26 cellular contexts compared by ENCODE assay signal in genomic region chr14:89958966-89959365, GRCh38. TPM values are rescaled to one million over a fixed set of nuclear protein-coding genes. Genes with fewer than 3 reads are reported as not detected.
DNase-seq lines count a peak whose midpoint lies in the region; ATAC-seq and TF ChIP-seq lines count a peak whose summit lies in the region.
"Had no signal": no experiment of that assay in that cellular context is flagged by ENCODE, and none has a peak within 500 bp of the region (broad histone marks: within the 10 kb centered on the region; RNA-seq: fewer than 3 reads in every experiment).

No MANE protein-coding gene starts in this region.

- H3K27me3 Mint-ChIP-seq in activated naive CD4-positive, alpha-beta T cell treated with anti-CD3 and anti-CD28 coated beads, Interleukin-2, amount 10 ng/mL, durations not matched to agents 7 days and 5 days, result peaks cover 3% of the 10 kb centered on the region
- no peaks in the 10 kb centered on the region for H3K27me3 Mint-ChIP-seq in activated T-helper 1 cell treated with anti-CD3 and anti-CD28 coated beads, Interleukin-12 subunit alpha, Interleukin-12 subunit beta, Interleukin-2, Interleukin-4 antibody, amounts not matched to agents 30 ng/mL and 10 ng/mL and 1 ng/mL, durations not matched to agents 14 hours and 24 hours and 36 hours (ENCODE audit: insufficient read depth)
- H3K27me3 Mint-ChIP-seq: effector memory CD8-positive, alpha-beta T cell; natural killer cell treated with Interleukin-12 subunit alpha and Interleukin-12 subunit beta and Interleukin-15 and Interleukin-18, amount 100 ng/mL, for 72 hours; stimulated activated memory B cell treated with anti-CD40 and anti-IgM and Interleukin-4, amounts not matched to agents 10 μg/mL and 1 μg/mL and 100 μg/mL, for 72 hours had no signal

- H3K27me3 ChIP-seq in upper lobe of left lung, result no peaks in the 10 kb centered on the region
- H3K27me3 ChIP-seq: BLaER1 treated with 17β-estradiol and CSF1 and Interleukin-3, amounts not matched to agents 10 nM and 100 nM; foreskin keratinocyte; pancreas; Peyer's patch had no signal

- ATAC-seq in HG02884 (IDR thresholded peaks at IDR 0.05; ENCODE audit: unreplicated experiment) (no peak), upper lobe of left lung (ENCODE audit: low FRiP score in 2 of 2) (no peak)
- ATAC-seq: effector memory CD8-positive, alpha-beta T cell; esophagus mucosa; foreskin keratinocyte; GM12878; natural killer cell treated with Interleukin-12 subunit alpha and Interleukin-12 subunit beta and Interleukin-15 and Interleukin-18, amount 100 ng/mL, for 72 hours; pancreas; right cardiac atrium; stimulated activated memory B cell treated with anti-CD40 and anti-IgM and Interleukin-4, amounts not matched to agents 10 μg/mL and 1 μg/mL and 100 μg/mL, for 72 hours had no signal

- CTCF ChIA-PET in activated naive CD4-positive, alpha-beta T cell treated with anti-CD3 and anti-CD28 coated beads, Interleukin-2, amount 10 ng/mL, durations not matched to agents 7 days and 5 days (lab: Charles Lee), result interaction anchor here (1.7 to 2.3 kb wide), 2 partner anchors 13 to 14 kb away, joined by 4 to 18 read pairs; no protein-coding TSS in a partner anchor

- no peak for TF ChIP-seq CTCF in upper lobe of left lung (IDR thresholded peaks at IDR 0.05)

- H3K36me3 Mint-ChIP-seq in activated naive CD4-positive, alpha-beta T cell treated with anti-CD3 and anti-CD28 coated beads, Interleukin-2, amount 10 ng/mL, durations not matched to agents 7 days and 5 days, result peaks cover 64% of the 10 kb centered on the region
- H3K36me3 Mint-ChIP-seq in activated T-helper 1 cell treated with anti-CD3 and anti-CD28 coated beads, Interleukin-12 subunit alpha, Interleukin-12 subunit beta, Interleukin-2, Interleukin-4 antibody, amounts not matched to agents 30 ng/mL and 10 ng/mL and 1 ng/mL, durations not matched to agents 14 hours and 24 hours and 36 hours (ENCODE audit: low read depth), result peaks cover 58% of the 10 kb centered on the region

- intact Hi-C loops in activated T-helper 1 cell treated with anti-CD3 and anti-CD28 coated beads, Interleukin-12 subunit alpha, Interleukin-12 subunit beta, Interleukin-2, Interleukin-4 antibody, amounts not matched to agents 30 ng/mL and 10 ng/mL and 1 ng/mL, durations not matched to agents 14 hours and 24 hours and 36 hours (cut with micrococcal nuclease), result loop anchor here (5.0 to 10.0 kb wide), 3 partner anchors 278 to 1952 kb away; partner anchors contain the start of genes GPR65 and TTC8

- peaks cover 12 to 32% (median 14%) of the 10 kb centered on the region in 4 donors for H3K4me1 ChIP-seq in upper lobe of left lung
- H3K4me1 ChIP-seq: foreskin keratinocyte had no signal

- peaks cover 64% of the 10 kb centered on the region for H3K4me1 Mint-ChIP-seq in activated naive CD4-positive, alpha-beta T cell treated with anti-CD3 and anti-CD28 coated beads, Interleukin-2, amount 10 ng/mL, durations not matched to agents 7 days and 5 days
- H3K4me1 Mint-ChIP-seq in activated T-helper 1 cell treated with anti-CD3 and anti-CD28 coated beads, Interleukin-12 subunit alpha, Interleukin-12 subunit beta, Interleukin-2, Interleukin-4 antibody, amounts not matched to agents 30 ng/mL and 10 ng/mL and 1 ng/mL, durations not matched to agents 14 hours and 24 hours and 36 hours (ENCODE audit: low read depth), result peaks cover 72% of the 10 kb centered on the region

- peaks cover 0 to 14% (median 2%) of the 10 kb centered on the region in 4 donors for H3K36me3 ChIP-seq in upper lobe of left lung

- TF ChIP-seq EP300 in upper lobe of left lung (IDR thresholded peaks at IDR 0.05), result no peak

- no peak for DNase-seq in activated naive CD4-positive, alpha-beta T cell treated with anti-CD3 and anti-CD28 coated beads, Interleukin-2, amount 10 ng/mL, durations not matched to agents 7 days and 5 days
- DNase-seq in activated naive CD4-positive, alpha-beta T cell treated with anti-CD3 and anti-CD28 coated beads, Interleukin-2, amount 50 U/mL, for 16 hours, result no peak
- DNase-seq in activated T-helper 1 cell treated with anti-CD3 and anti-CD28 coated beads, Interleukin-12 subunit alpha, Interleukin-12 subunit beta, Interleukin-2, Interleukin-4 antibody, amounts not matched to agents 30 ng/mL and 10 ng/mL and 1 ng/mL, durations not matched to agents 14 hours and 24 hours and 36 hours (ENCODE audit: low spot score), result no peak
- DNase-seq in dermis blood vessel endothelial cell (peak; percentile 83), pons (ENCODE audit: low spot score) (peak; percentile 66), occipital lobe (lab: John Stamatoyannopoulos, UW) (no peak), upper lobe of left lung (no peak)
- DNase-seq: activated CD4-positive, CD25-positive, alpha-beta regulatory T cell treated with anti-CD3 and anti-CD28 coated beads, Interleukin-2, amount 50 U/mL, for 72 hours; activated gamma-delta T cell; effector memory CD8-positive, alpha-beta T cell; foreskin keratinocyte; KBM-7; NCI-H1694; NCI-H2171; NCI-H524; pancreas; Peyer's patch; right cardiac atrium; stimulated activated CD4-positive, alpha-beta T cell treated with anti-CD3 and anti-CD28 coated beads, Interleukin-4, amount 100 ng/mL, for 1 hour had no signal

- H3K9me3 Mint-ChIP-seq in activated naive CD4-positive, alpha-beta T cell treated with anti-CD3 and anti-CD28 coated beads, Interleukin-2, amount 10 ng/mL, durations not matched to agents 7 days and 5 days, result no peaks in the 10 kb centered on the region
- H3K9me3 Mint-ChIP-seq in activated T-helper 1 cell treated with anti-CD3 and anti-CD28 coated beads, Interleukin-12 subunit alpha, Interleukin-12 subunit beta, Interleukin-2, Interleukin-4 antibody, amounts not matched to agents 30 ng/mL and 10 ng/mL and 1 ng/mL, durations not matched to agents 14 hours and 24 hours and 36 hours, result no peaks in the 10 kb centered on the region
- H3K9me3 Mint-ChIP-seq: effector memory CD8-positive, alpha-beta T cell; mesothelial cell of epicardium; natural killer cell treated with Interleukin-12 subunit alpha and Interleukin-12 subunit beta and Interleukin-15 and Interleukin-18, amount 100 ng/mL, for 72 hours; stimulated activated memory B cell treated with anti-CD40 and anti-IgM and Interleukin-4, amounts not matched to agents 10 μg/mL and 1 μg/mL and 100 μg/mL, for 72 hours had no signal

- WGBS in upper lobe of left lung, 2 donors, result 43 to 71% methylated on average over 1 of the region's 1 CpG

- no peak overlapping the region for H3K4me3 ChIP-seq in upper lobe of left lung
- H3K4me3 ChIP-seq: pancreas, Peyer's patch had no signal

- no peak overlapping the region for H3K4me3 Mint-ChIP-seq in activated naive CD4-positive, alpha-beta T cell treated with anti-CD3 and anti-CD28 coated beads, Interleukin-2, amount 10 ng/mL, durations not matched to agents 7 days and 5 days
- H3K4me3 Mint-ChIP-seq in activated T-helper 1 cell treated with anti-CD3 and anti-CD28 coated beads, Interleukin-12 subunit alpha, Interleukin-12 subunit beta, Interleukin-2, Interleukin-4 antibody, amounts not matched to agents 30 ng/mL and 10 ng/mL and 1 ng/mL, durations not matched to agents 14 hours and 24 hours and 36 hours, result peak overlapping the region; percentile 26
- H3K4me3 Mint-ChIP-seq: effector memory CD8-positive, alpha-beta T cell; mesothelial cell of epicardium; stimulated activated memory B cell treated with anti-CD40 and anti-IgM and Interleukin-4, amounts not matched to agents 10 μg/mL and 1 μg/mL and 100 μg/mL, for 72 hours had no signal

- H3K27ac ChIP-seq in upper lobe of left lung, result no peak overlapping the region
- H3K27ac ChIP-seq: BLaER1 treated with 17β-estradiol and CSF1 and Interleukin-3, amounts not matched to agents 10 nM and 100 nM; foreskin keratinocyte; pancreas; Peyer's patch had no signal

- no peaks in the 10 kb centered on the region for H3K9me3 ChIP-seq in upper lobe of left lung
- H3K9me3 ChIP-seq: pancreas, Peyer's patch had no signal

- H3K27ac Mint-ChIP-seq in activated naive CD4-positive, alpha-beta T cell treated with anti-CD3 and anti-CD28 coated beads, Interleukin-2, amount 10 ng/mL, durations not matched to agents 7 days and 5 days, result peak overlapping the region; percentile 49
- H3K27ac Mint-ChIP-seq in activated T-helper 1 cell treated with anti-CD3 and anti-CD28 coated beads, Interleukin-12 subunit alpha, Interleukin-12 subunit beta, Interleukin-2, Interleukin-4 antibody, amounts not matched to agents 30 ng/mL and 10 ng/mL and 1 ng/mL, durations not matched to agents 14 hours and 24 hours and 36 hours, result peak overlapping the region; percentile 23
- H3K27ac Mint-ChIP-seq: effector memory CD8-positive, alpha-beta T cell; mesothelial cell of epicardium; stimulated activated memory B cell treated with anti-CD40 and anti-IgM and Interleukin-4, amounts not matched to agents 10 μg/mL and 1 μg/mL and 100 μg/mL, for 72 hours had no signal

- TF ChIP-seq POLR2A in upper lobe of left lung (IDR thresholded peaks at IDR 0.05), result no peak

RNA-seq across cellular contexts. Expression of gene TDP1, which starts 3.2 kb away (rescaled TPM):
- total RNA-seq in activated T-helper 1 cell treated with anti-CD3 and anti-CD28 coated beads, Interleukin-12 subunit alpha, Interleukin-12 subunit beta, Interleukin-2, Interleukin-4 antibody, amounts not matched to agents 30 ng/mL and 10 ng/mL and 1 ng/mL, durations not matched to agents 14 hours and 24 hours and 36 hours, result 78.5 and 84.2 TPM in 2 replicates
- total RNA-seq in dermis blood vessel endothelial cell (21.3 and 30.4 TPM in 2 replicates), occipital lobe (23.7 TPM), upper lobe of left lung (10 to 100 TPM in 4 of 6 donors, 1 to 10 TPM in 2; 6.4 to 33.5 (median 13.5) TPM)

RNA-seq across cellular contexts. Expression of gene EFCAB11, which starts 4.4 kb away (rescaled TPM):
- 6.0 and 8.2 TPM in 2 replicates for total RNA-seq in activated T-helper 1 cell treated with anti-CD3 and anti-CD28 coated beads, Interleukin-12 subunit alpha, Interleukin-12 subunit beta, Interleukin-2, Interleukin-4 antibody, amounts not matched to agents 30 ng/mL and 10 ng/mL and 1 ng/mL, durations not matched to agents 14 hours and 24 hours and 36 hours
- total RNA-seq in dermis blood vessel endothelial cell (6.1 and 6.2 TPM in 2 replicates), occipital lobe (3.7 TPM), upper lobe of left lung (1 to 10 TPM; 1.9 to 9.4 (median 4.6) TPM)

Comparison
In these comparisons a context has a peak if more than half of its experiments do, and no peak if none do; other contexts are left out.
1. DNase-seq: peak in dermis blood vessel endothelial cell (single experiment) and pons (single experiment); none in activated naive CD4-positive, alpha-beta T cell treated with anti-CD3 and anti-CD28 coated beads, Interleukin-2, amount 10 ng/mL, durations not matched to agents 7 days and 5 days (single experiment), activated naive CD4-positive, alpha-beta T cell treated with anti-CD3 and anti-CD28 coated beads, Interleukin-2, amount 50 U/mL, for 16 hours (single experiment), activated T-helper 1 cell treated with anti-CD3 and anti-CD28 coated beads, Interleukin-12 subunit alpha, Interleukin-12 subunit beta, Interleukin-2, Interleukin-4 antibody, amounts not matched to agents 30 ng/mL and 10 ng/mL and 1 ng/mL, durations not matched to agents 14 hours and 24 hours and 36 hours (single experiment), occipital lobe (single experiment) and upper lobe of left lung (0 of 2).